Comparison of ENCODE assay signal across 1 cellular context in the genomic region with DNA sequence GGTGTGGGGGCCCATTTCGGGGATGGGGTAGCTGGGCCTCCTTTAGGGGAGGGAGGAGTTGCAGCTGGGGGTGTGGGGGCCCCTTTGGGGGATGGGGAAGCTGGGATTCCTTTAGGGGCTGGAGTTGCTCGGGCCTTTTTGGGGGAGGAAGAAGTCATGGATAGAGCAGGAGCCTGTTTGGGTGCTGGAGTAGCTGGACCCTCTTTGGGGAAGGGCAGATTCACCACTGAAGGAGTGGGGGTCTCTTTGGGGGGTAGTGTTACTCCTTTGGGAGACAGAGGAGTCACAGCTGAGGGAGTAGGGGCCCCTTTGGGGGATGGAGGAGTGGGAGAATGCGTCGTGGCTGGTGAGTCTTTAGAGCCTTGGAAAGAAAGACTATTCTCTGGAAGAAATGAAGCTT.
TF ChIP-seq lines count a peak whose summit lies in the region.

No MANE protein-coding gene starts in this region.

TF ChIP-seq in SK-N-SH, 30 proteins besides CTCF, POLR2A, EP300 and RAD21:
- TF ChIP-seq GABPA (IDR thresholded peaks at IDR 0.05; ENCODE audit: low read depth): no peak
- TF ChIP-seq POLR2AphosphoS5 (IDR thresholded peaks at IDR 0.05; ENCODE audit: low read depth, low read length): no peak
- TF ChIP-seq FOSL2 (IDR thresholded peaks at IDR 0.05; ENCODE audit: borderline replicate concordance, low read depth): no peak
- no peak for TF ChIP-seq RCOR1 (IDR thresholded peaks at IDR 0.05; ENCODE audit: low read length)
- TF ChIP-seq TEAD4 (IDR thresholded peaks at IDR 0.05; ENCODE audit: borderline replicate concordance, insufficient read depth): no peak
- TF ChIP-seq YY1 (IDR thresholded peaks at IDR 0.05; ENCODE audit: low read depth): no peak
- TF ChIP-seq, protein P1, sequence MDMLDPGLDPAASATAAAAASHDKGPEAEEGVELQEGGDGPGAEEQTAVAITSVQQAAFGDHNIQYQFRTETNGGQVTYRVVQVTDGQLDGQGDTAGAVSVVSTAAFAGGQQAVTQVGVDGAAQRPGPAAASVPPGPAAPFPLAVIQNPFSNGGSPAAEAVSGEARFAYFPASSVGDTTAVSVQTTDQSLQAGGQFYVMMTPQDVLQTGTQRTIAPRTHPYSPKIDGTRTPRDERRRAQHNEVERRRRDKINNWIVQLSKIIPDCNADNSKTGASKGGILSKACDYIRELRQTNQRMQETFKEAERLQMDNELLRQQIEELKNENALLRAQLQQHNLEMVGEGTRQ (IDR thresholded peaks at IDR 0.05; ENCODE audit: borderline replicate concordance, low read depth, low read length): no peak
- no peak for TF ChIP-seq TCF12 (IDR thresholded peaks at IDR 0.05)
- TF ChIP-seq GATA2 (CRISPR knock-in tag; IDR thresholded peaks at IDR 0.05): no peak
- TF ChIP-seq, protein P2, sequence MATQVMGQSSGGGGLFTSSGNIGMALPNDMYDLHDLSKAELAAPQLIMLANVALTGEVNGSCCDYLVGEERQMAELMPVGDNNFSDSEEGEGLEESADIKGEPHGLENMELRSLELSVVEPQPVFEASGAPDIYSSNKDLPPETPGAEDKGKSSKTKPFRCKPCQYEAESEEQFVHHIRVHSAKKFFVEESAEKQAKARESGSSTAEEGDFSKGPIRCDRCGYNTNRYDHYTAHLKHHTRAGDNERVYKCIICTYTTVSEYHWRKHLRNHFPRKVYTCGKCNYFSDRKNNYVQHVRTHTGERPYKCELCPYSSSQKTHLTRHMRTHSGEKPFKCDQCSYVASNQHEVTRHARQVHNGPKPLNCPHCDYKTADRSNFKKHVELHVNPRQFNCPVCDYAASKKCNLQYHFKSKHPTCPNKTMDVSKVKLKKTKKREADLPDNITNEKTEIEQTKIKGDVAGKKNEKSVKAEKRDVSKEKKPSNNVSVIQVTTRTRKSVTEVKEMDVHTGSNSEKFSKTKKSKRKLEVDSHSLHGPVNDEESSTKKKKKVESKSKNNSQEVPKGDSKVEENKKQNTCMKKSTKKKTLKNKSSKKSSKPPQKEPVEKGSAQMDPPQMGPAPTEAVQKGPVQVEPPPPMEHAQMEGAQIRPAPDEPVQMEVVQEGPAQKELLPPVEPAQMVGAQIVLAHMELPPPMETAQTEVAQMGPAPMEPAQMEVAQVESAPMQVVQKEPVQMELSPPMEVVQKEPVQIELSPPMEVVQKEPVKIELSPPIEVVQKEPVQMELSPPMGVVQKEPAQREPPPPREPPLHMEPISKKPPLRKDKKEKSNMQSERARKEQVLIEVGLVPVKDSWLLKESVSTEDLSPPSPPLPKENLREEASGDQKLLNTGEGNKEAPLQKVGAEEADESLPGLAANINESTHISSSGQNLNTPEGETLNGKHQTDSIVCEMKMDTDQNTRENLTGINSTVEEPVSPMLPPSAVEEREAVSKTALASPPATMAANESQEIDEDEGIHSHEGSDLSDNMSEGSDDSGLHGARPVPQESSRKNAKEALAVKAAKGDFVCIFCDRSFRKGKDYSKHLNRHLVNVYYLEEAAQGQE (IDR thresholded peaks at IDR 0.05; ENCODE audit: low read depth, low read length): no peak
- no peak for TF ChIP-seq SIN3A (IDR thresholded peaks at IDR 0.05; ENCODE audit: borderline replicate concordance, low read depth, low read length)
- TF ChIP-seq, protein P3, sequence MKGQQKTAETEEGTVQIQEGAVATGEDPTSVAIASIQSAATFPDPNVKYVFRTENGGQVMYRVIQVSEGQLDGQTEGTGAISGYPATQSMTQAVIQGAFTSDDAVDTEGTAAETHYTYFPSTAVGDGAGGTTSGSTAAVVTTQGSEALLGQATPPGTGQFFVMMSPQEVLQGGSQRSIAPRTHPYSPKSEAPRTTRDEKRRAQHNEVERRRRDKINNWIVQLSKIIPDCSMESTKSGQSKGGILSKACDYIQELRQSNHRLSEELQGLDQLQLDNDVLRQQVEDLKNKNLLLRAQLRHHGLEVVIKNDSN (IDR thresholded peaks at IDR 0.05; ENCODE audit: borderline replicate concordance, low read depth): no peak
